ENCODE assay signal across 21 cellular contexts in the genomic region with DNA sequence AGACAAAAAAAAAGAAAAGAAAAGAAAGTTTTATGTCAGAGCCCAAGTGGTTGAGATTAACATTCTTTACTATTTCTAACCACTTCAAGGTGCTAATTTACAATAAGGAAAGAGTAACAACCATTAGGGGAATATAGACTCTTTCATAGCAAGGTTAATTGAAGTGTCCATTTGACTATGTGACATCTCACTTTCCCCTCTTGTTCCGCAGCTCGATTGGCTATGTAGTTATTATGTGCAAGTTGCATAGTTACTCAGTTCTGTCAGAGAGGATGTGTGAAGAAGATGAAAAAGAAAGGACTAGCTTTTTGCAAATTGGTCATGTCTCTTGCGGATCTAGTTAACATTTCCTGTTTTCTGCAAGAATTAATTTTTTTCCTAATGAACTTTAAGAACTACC.
DNase-seq lines count a peak whose midpoint lies in the region; ATAC-seq and TF ChIP-seq lines count a peak whose summit lies in the region.
"Had no signal": no experiment of that assay in that cellular context is flagged by ENCODE, and none has a peak within 500 bp of the region (broad histone marks: within the 10 kb centered on the region; RNA-seq: fewer than 3 reads in every experiment).

No MANE protein-coding gene starts in this region.

- DNase-seq in stomach = no peak
- DNase-seq in RPMI8226 = no peak
- DNase-seq: 8988T; ACHN; BE2C; C1 segment of cervical spinal cord; CD4-positive, alpha-beta memory T cell; CD4-positive, CD25-positive, alpha-beta regulatory T cell; CD8-positive, alpha-beta memory T cell; COR-L47; DMS 273 treated with DMSO at 0.1 percent for 48 hours; DMS153; DMS53; DMS79; DND-41; EL; GDM1 had no signal

- no peaks in the 10 kb centered on the region for H3K27me3 ChIP-seq in stomach
- H3K27me3 ChIP-seq: BE2C, BLaER1 had no signal

- no peak for TF ChIP-seq EP300 in stomach (IDR thresholded peaks at IDR 0.05)

- H3K9me3 ChIP-seq in stomach = no peaks in the 10 kb centered on the region
- H3K9me3 ChIP-seq: BE2C, BLaER1 had no signal

- no peak overlapping the region for H3K27ac ChIP-seq in stomach
- H3K27ac ChIP-seq: BLaER1 had no signal

- no peak overlapping the region for H3K4me3 ChIP-seq in stomach
- H3K4me3 ChIP-seq: BLaER1 had no signal

- WGBS in stomach, 5 donors = 90 to 97% (median 92%) methylated on average over 3 of the region's 3 CpGs

- intact Hi-C loops in stomach (cut with DNase I; ENCODE audit: low total_unique reads) = no loop called here

- TF ChIP-seq CTCF in stomach (IDR thresholded peaks at IDR 0.05) = no peak

- H3K4me1 ChIP-seq in stomach = no peaks in the 10 kb centered on the region
- H3K4me1 ChIP-seq: BE2C, BLaER1 had no signal

- no peaks in the 10 kb centered on the region for H3K36me3 ChIP-seq in stomach
- H3K36me3 ChIP-seq: BE2C, BLaER1 had no signal

- ATAC-seq in GM18520 (IDR thresholded peaks at IDR 0.05; ENCODE audit: unreplicated experiment) (peak; percentile 93), GM19025 (IDR thresholded peaks at IDR 0.05; ENCODE audit: low read depth, unreplicated experiment) (peak; percentile 65), GM21723 (IDR thresholded peaks at IDR 0.05; ENCODE audit: unreplicated experiment) (no peak)

- TF ChIP-seq POLR2A in stomach (IDR thresholded peaks at IDR 0.05) = no peak
